10 cellular contexts compared by ENCODE assay signal in the genomic region with DNA sequence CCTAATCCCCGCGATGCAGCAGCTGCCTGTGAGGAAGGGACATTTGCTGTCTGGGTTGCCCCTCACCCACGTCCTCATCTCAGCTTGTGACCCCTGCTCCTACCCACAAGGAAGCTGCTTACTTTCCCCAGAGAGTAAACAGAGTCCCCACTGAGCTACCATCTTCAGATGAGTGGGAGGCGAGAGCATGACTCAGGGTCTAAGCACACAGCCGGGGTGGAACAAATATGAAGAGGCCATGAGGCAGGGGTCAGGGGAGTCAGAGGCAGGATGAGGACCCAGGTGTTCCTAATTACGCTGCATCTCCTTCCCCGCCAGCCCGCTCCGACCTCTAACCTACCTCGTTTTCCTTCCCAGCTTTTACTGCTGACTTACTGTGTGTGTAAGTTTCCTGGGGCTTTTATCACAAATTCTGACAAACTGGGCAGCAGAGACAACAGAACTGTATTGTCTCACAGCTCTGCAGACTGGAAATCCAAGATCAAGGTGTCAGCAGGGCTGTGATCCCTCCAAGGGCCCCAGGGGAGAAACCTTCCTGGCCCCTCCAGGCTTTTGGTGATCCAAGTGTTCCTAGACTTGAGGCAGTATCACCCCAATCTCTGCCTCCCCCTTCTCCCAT.
DNase-seq lines count a peak whose midpoint lies in the region; ATAC-seq lines count a peak whose summit lies in the region.
"Had no signal": no experiment of that assay in that cellular context is flagged by ENCODE, and none has a peak within 500 bp of the region (broad histone marks: within the 10 kb centered on the region; RNA-seq: fewer than 3 reads in every experiment).

No MANE protein-coding gene starts in this region.

- H3K4me1 ChIP-seq in GM23248 (ENCODE audit: insufficient read depth): peaks cover 69% of the 10 kb centered on the region

- peaks cover 63% of the 10 kb centered on the region for H3F3A ChIP-seq in GM23248 (ENCODE audit: insufficient read depth)

- peaks cover 5% of the 10 kb centered on the region for H3K79me2 ChIP-seq in GM23248 (ENCODE audit: insufficient read depth)

- in situ Hi-C loops in GM23248 (cut with MboI): no loop called here

- H3K9me2 ChIP-seq in GM23248 (ENCODE audit: insufficient read depth): no peaks in the 10 kb centered on the region

- H3K27ac ChIP-seq in GM23248: peak overlapping the region; percentile 93
- H3K27ac ChIP-seq: thoracic aorta had no signal

- H3K4me2 ChIP-seq in GM23248 (ENCODE audit: unreplicated experiment): peak overlapping the region; percentile 76

- DNase-seq in GM23248 (peak; percentile 93), RKO (ENCODE audit: low spot score) (peak; percentile 34), fibroblast of gingiva (ENCODE audit: low read depth) (peak; percentile 78), renal cortical epithelial cell (ENCODE audit: low read depth) (peak; percentile 85), NCI-H1436 treated with DMSO at 0.1 percent for 48 hours (lab: John Stamatoyannopoulos, UW) (no peak), NCI-H2107 (lab: John Stamatoyannopoulos, UW) (no peak)
- DNase-seq: NCI-H524 had no signal

- peak overlapping the region; percentile 21; the same call in 1 of the 2 replicates for H2AFZ ChIP-seq in GM23248

- H3K9me3 ChIP-seq in GM23248 (ENCODE audit: low read depth): no peaks in the 10 kb centered on the region
- H3K9me3 ChIP-seq: thoracic aorta had no signal

- WGBS in GM23248 (ENCODE audit: low coverage in 1 of 2, low lambda C conversion rate in 2 of 2, missing lambda C conversion rate in 2 of 2), 2 experiments: 6 to 7% methylated on average over 10 of the region's 10 CpGs

- no peaks in the 10 kb centered on the region for H4K20me1 ChIP-seq in GM23248 (ENCODE audit: insufficient read depth)

- peak overlapping the region; percentile 65 for H3K9ac ChIP-seq in GM23248

- no peaks in the 10 kb centered on the region for H3K36me3 ChIP-seq in GM23248 (ENCODE audit: low read depth)
- H3K36me3 ChIP-seq: thoracic aorta had no signal

- no peak for ATAC-seq in HG03175 (IDR thresholded peaks at IDR 0.05; ENCODE audit: unreplicated experiment)
- ATAC-seq in GM19035 (IDR thresholded peaks at IDR 0.05; ENCODE audit: unreplicated experiment): no peak

- H3K4me3 ChIP-seq in GM23248: peak overlapping the region; percentile 19; the same call in 1 of the 2 replicates
- H3K4me3 ChIP-seq: thoracic aorta had no signal

- H3K27me3 ChIP-seq in GM23248 (replicated peaks; ENCODE audit: insufficient read depth): no peaks in the 10 kb centered on the region

Comparison
In these comparisons a context has a peak if more than half of its experiments do, and no peak if none do; other contexts are left out.
1. DNase-seq: peak in GM23248 (single experiment), RKO (single experiment), fibroblast of gingiva (single experiment) and renal cortical epithelial cell (single experiment); none in NCI-H1436 treated with DMSO at 0.1 percent for 48 hours (single experiment) and NCI-H2107 (single experiment).